In the genomic region with DNA sequence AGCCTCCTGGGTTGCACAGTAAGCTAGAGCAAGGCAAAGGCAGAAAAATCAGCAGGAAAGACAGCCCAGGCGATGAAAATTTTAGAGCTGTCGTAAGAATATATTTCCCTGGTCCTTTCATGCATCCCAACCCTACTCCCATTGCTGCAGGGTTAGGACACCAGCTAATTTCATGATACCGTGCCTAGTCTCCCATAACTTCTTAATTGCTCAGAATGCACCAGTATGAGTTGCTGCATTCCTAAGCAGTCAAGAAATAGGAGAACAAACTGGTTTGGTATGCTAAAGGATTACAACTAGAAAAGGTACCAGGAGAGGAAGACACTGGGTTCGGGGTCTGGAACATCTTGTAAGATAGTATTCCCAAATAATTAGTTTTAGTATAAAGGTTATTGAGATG, we compare ENCODE assay signal across 25 cellular contexts.
"Had no signal": no experiment of that assay in that cellular context is flagged by ENCODE, and none has a peak within 500 bp of the region (broad histone marks: within the 10 kb centered on the region; RNA-seq: fewer than 3 reads in every experiment).

No MANE protein-coding gene starts in this region.

- H3K9me3 ChIP-seq: gastroesophageal sphincter, heart left ventricle, ovary, psoas muscle, sigmoid colon, thoracic aorta, tibial nerve, upper lobe of right lung, uterus had no signal

- H3K36me3 ChIP-seq: gastroesophageal sphincter, heart left ventricle, left lung, ovary, sigmoid colon, spleen, thoracic aorta, tibial nerve, upper lobe of right lung, uterus had no signal

- DNase-seq: cortex of kidney; effector CD4-positive, alpha-beta T cell; heart left ventricle; left cardiac atrium; left lung; mesenchymal stem cell; midbrain; naive thymus-derived CD8-positive, alpha-beta T cell; nephron progenitor cell; nucleus accumbens; ovary; posterior cingulate gyrus; psoas muscle; right cardiac atrium; sigmoid colon; spleen; stimulated activated naive B cell treated with anti-CD40 and anti-IgM and Interleukin-4, amounts not matched to agents 10 μg/mL and 1 μg/mL and 100 μg/mL, for 72 hours; upper lobe of right lung; uterus had no signal

- H2AFZ ChIP-seq: hepatocyte had no signal

- H3K4me3 ChIP-seq: gastroesophageal sphincter, heart left ventricle, hepatocyte, left lung, ovary, psoas muscle, sigmoid colon, spleen, thoracic aorta, tibial nerve, upper lobe of right lung, uterus had no signal

- H3K4me1 ChIP-seq: foreskin keratinocyte, gastroesophageal sphincter, heart left ventricle, left lung, psoas muscle, sigmoid colon, spleen, tibial nerve, upper lobe of right lung, uterus had no signal

- H3K4me2 ChIP-seq: hepatocyte had no signal

- H3K79me2 ChIP-seq: hepatocyte had no signal

- H3K27ac ChIP-seq: epithelial cell of prostate, foreskin keratinocyte, gastroesophageal sphincter, heart left ventricle, hepatocyte, left lung, ovary, psoas muscle, sigmoid colon, spleen, thoracic aorta, tibial nerve, upper lobe of right lung, uterus had no signal

- H3K27me3 ChIP-seq: foreskin keratinocyte, gastroesophageal sphincter, heart left ventricle, hepatocyte, left lung, ovary, sigmoid colon, spleen, tibial nerve, upper lobe of right lung, uterus had no signal
